In genomic region chr19:3500429-3501101, GRCh38 we compare ENCODE assay signal across 8 cellular contexts. TPM values are rescaled to one million over a fixed set of nuclear protein-coding genes. Genes with fewer than 3 reads are reported as not detected.
DNase-seq lines count a peak whose midpoint lies in the region; ATAC-seq lines count a peak whose summit lies in the region.

Gene DOHH, minus strand, starts transcription at chr19:3500674. Its CDS starts 3,860 bp downstream, at chr19:3496814.

- DNase-seq in CD8-positive, alpha-beta memory T cell, result peak; percentile 89 to 96 (median 93)
- DNase-seq in HT-29 (ENCODE audit: low spot score) (peak; percentile 96), NOMO-1 (lab: John Stamatoyannopoulos, UW; ENCODE audit: unreplicated experiment in 2 of 2) (peak; percentile 96 to 97), medulla oblongata (ENCODE audit: extremely low spot score) (peak; percentile 99)
- peak; percentile 90 to 91 (median 90) for DNase-seq in effector memory CD8-positive, alpha-beta T cell
- DNase-seq in stimulated activated CD8-positive, alpha-beta memory T cell treated with anti-CD3 and anti-CD28 coated beads, Interleukin-12 subunit alpha, Interleukin-12 subunit beta, amount 100 ng/mL, for 1 hour (ENCODE audit: low read depth), result peak; percentile 93

- peak within 1 kb of the TSS; percentile 94 to 99 (median 98) for H3K27ac Mint-ChIP-seq in CD8-positive, alpha-beta memory T cell
- peak within 1 kb of the TSS; percentile 99 to 100 for H3K27ac Mint-ChIP-seq in effector memory CD8-positive, alpha-beta T cell

- POLR2A ChIA-PET in CD8-positive, alpha-beta memory T cell (lab: Charles Lee), result no interaction called here
- POLR2A ChIA-PET in activated CD8-positive, alpha-beta memory T cell treated with anti-CD3 and anti-CD28 coated beads for 36 hours (lab: Charles Lee), result no interaction called here

- peaks cover 0 to 7% of the 10 kb centered on the region in 2 donors for H3K27me3 Mint-ChIP-seq in CD8-positive, alpha-beta memory T cell
- H3K27me3 Mint-ChIP-seq in effector memory CD8-positive, alpha-beta T cell, result no peaks in the 10 kb centered on the region

- peak; percentile 43 for ATAC-seq in GM19468 (IDR thresholded peaks at IDR 0.05; ENCODE audit: extremely low read depth, unreplicated experiment)
- peak; percentile 86 for ATAC-seq in effector memory CD8-positive, alpha-beta T cell (replicated peaks)

- H3K4me3 ChIP-seq in CD8-positive, alpha-beta memory T cell (ENCODE audit: low read length), result peak within 1 kb of the TSS; percentile 76

- H3K9me3 Mint-ChIP-seq in CD8-positive, alpha-beta memory T cell, result peaks cover 0 to 1% (median 0%) of the 10 kb centered on the region in 5 donors
- no peaks in the 10 kb centered on the region for H3K9me3 Mint-ChIP-seq in effector memory CD8-positive, alpha-beta T cell

- CTCF ChIA-PET in CD8-positive, alpha-beta memory T cell (lab: Charles Lee), result interaction anchor here (0.7 to 2.7 kb wide), 4 partner anchors 9 to 30 kb away, joined by 3 to 10 read pairs (median 4); no protein-coding TSS in a partner anchor
- CTCF ChIA-PET in activated CD8-positive, alpha-beta memory T cell treated with anti-CD3 and anti-CD28 coated beads for 36 hours (lab: Charles Lee), result interaction anchor here (0.5 to 1.4 kb wide), 5 partner anchors 10 to 196 kb away, joined by 3 to 5 read pairs (median 4); no protein-coding TSS in a partner anchor

- peaks cover 24% of the 10 kb centered on the region for H3K4me1 ChIP-seq in CD8-positive, alpha-beta memory T cell (ENCODE audit: insufficient read depth, low read length)

- H3K9me3 ChIP-seq in CD8-positive, alpha-beta memory T cell (ENCODE audit: low read length), result no peaks in the 10 kb centered on the region

- peak within 1 kb of the TSS; percentile 89 to 96 (median 94) for H3K4me3 Mint-ChIP-seq in CD8-positive, alpha-beta memory T cell
- H3K4me3 Mint-ChIP-seq in effector memory CD8-positive, alpha-beta T cell, result peak within 1 kb of the TSS; percentile 92 to 96

- peaks cover 0 to 25% (median 4%) of the 10 kb centered on the region in 3 donors for H3K36me3 Mint-ChIP-seq in CD8-positive, alpha-beta memory T cell
- H3K36me3 Mint-ChIP-seq in effector memory CD8-positive, alpha-beta T cell (ENCODE audit: insufficient read depth), result peaks cover 34% of the 10 kb centered on the region

- H3K27ac ChIP-seq in CD8-positive, alpha-beta memory T cell (ENCODE audit: low read depth, low read length), result peak within 1 kb of the TSS; percentile 96

- H3K4me1 Mint-ChIP-seq in CD8-positive, alpha-beta memory T cell, result peaks cover 29 to 42% (median 32%) of the 10 kb centered on the region in 3 donors
- H3K4me1 Mint-ChIP-seq in effector memory CD8-positive, alpha-beta T cell (ENCODE audit: low read depth in 2 of 2), result peaks cover 19 to 24% of the 10 kb centered on the region in 2 donors

- no peaks in the 10 kb centered on the region for H3K27me3 ChIP-seq in CD8-positive, alpha-beta memory T cell (ENCODE audit: insufficient read depth, low read length, poor library complexity, severe bottlenecking)

- no peaks in the 10 kb centered on the region for H3K36me3 ChIP-seq in CD8-positive, alpha-beta memory T cell (ENCODE audit: insufficient read depth, low read length)

RNA-seq across cellular contexts. Expression of gene DOHH, which starts in this region (rescaled TPM):
- total RNA-seq in CD8-positive, alpha-beta memory T cell, result 10 to 100 TPM; 21.3 to 21.4 TPM
- 14.0 TPM for polyA plus RNA-seq in CD8-positive, alpha-beta memory T cell
- 46.8 and 52.8 TPM in 2 replicates for total RNA-seq in HT-29 (2014; rRNA removed; shearing (Covaris generic))
- 10 to 100 TPM; 18.8 to 21.4 TPM for total RNA-seq in activated CD8-positive, alpha-beta memory T cell treated with anti-CD3 and anti-CD28 coated beads for 36 hours

Comparison
In these comparisons a context has a peak if more than half of its experiments do, and no peak if none do; other contexts are left out.
1. Peak in every context shown above with its lines: DNase-seq, ATAC-seq, H3K4me3 ChIP-seq and H3K27ac ChIP-seq.